15 cellular contexts compared by ENCODE assay signal in genomic region chr7:127667751-127668530, GRCh38. TPM values are rescaled to one million over a fixed set of nuclear protein-coding genes. Genes with fewer than 3 reads are reported as not detected.
DNase-seq lines count a peak whose midpoint lies in the region; ATAC-seq and TF ChIP-seq lines count a peak whose summit lies in the region.
"Had no signal": no experiment of that assay in that cellular context is flagged by ENCODE, and none has a peak within 500 bp of the region (broad histone marks: within the 10 kb centered on the region; RNA-seq: fewer than 3 reads in every experiment).

No MANE protein-coding gene starts in this region.

- peak overlapping the region; percentile 91 for H3K4ac ChIP-seq in IMR-90 (ENCODE audit: low read depth, low read length)

- H4K5ac ChIP-seq in IMR-90 (ENCODE audit: low read depth, low read length): peak overlapping the region; percentile 58; the same call in 1 of the 2 replicates

- H2BK15ac ChIP-seq in IMR-90 (ENCODE audit: low read depth, low read length): peak overlapping the region; percentile 8; the same call in 1 of the 3 replicates

- no peak for TF ChIP-seq POLR2A in IMR-90 (IDR thresholded peaks at IDR 0.05; ENCODE audit: low read depth, low read length)

- peaks cover 4% of the 10 kb centered on the region for H3K9me3 Mint-ChIP-seq in CD8-positive, alpha-beta T cell
- peaks cover 6% of the 10 kb centered on the region for H3K9me3 Mint-ChIP-seq in activated naive CD8-positive, alpha-beta T cell treated with anti-CD3 and anti-CD28 coated beads for 36 hours
- peaks cover 12% of the 10 kb centered on the region for H3K9me3 Mint-ChIP-seq in WTC11
- H3K9me3 Mint-ChIP-seq: activated naive CD4-positive, alpha-beta T cell treated with anti-CD3 and anti-CD28 coated beads, Interleukin-2, amount 10 ng/mL, durations not matched to agents 7 days and 5 days had no signal

- peaks cover 17 to 64% of the 10 kb centered on the region in 2 experiments for H3K79me1 ChIP-seq in IMR-90 (ENCODE audit: low read depth in 1 of 2, low read length in 2 of 2)

- TF ChIP-seq RAD21 in IMR-90 (IDR thresholded peaks at IDR 0.05; ENCODE audit: low read length): no peak

- POLR2A ChIA-PET in CD8-positive, alpha-beta T cell (lab: Charles Lee): no interaction called here
- POLR2A ChIA-PET in IMR-90 (lab: Charles Lee; ENCODE audit: unreplicated experiment) (no interaction called here), WTC11 (lab: Charles Lee) (no interaction called here)

- peak overlapping the region; percentile 78; the same call in 1 of the 2 replicates for H3K18ac ChIP-seq in IMR-90 (ENCODE audit: low read depth, low read length)

- peak overlapping the region; percentile 54; the same call in 1 of the 2 replicates for H3K56ac ChIP-seq in IMR-90 (ENCODE audit: extremely low read depth, insufficient read depth, low read length)

- no peak for ATAC-seq in CD8-positive, alpha-beta T cell
- ATAC-seq in IMR-90 (ENCODE audit: low read depth) (peak; percentile 44), lung (ENCODE audit: insufficient read depth, low FRiP score) (peak; percentile 27), WTC11 (no peak), HG03280 (IDR thresholded peaks at IDR 0.05; ENCODE audit: unreplicated experiment) (no peak)

- no peak for TF ChIP-seq CTCF in CD8-positive, alpha-beta T cell (IDR thresholded peaks at IDR 0.05)
- TF ChIP-seq CTCF in IMR-90 (conservative IDR thresholded peaks at IDR 0.05; ENCODE audit: low read depth, low read length): no peak
- TF ChIP-seq CTCF in lung (IDR thresholded peaks at IDR 0.05; ENCODE audit: control extremely low read depth, extremely low read depth): no peak
- TF ChIP-seq CTCF in WTC11 (IDR thresholded peaks at IDR 0.05): no peak

- no peak overlapping the region for H3K4me3 ChIP-seq in CD8-positive, alpha-beta T cell (ENCODE audit: low read depth, low read length)
- H3K4me3 ChIP-seq in IMR-90 (ENCODE audit: insufficient read depth, low read depth, low read length): no peak overlapping the region
- no peak overlapping the region for H3K4me3 ChIP-seq in lung
- H3K4me3 ChIP-seq: uterus had no signal

- dilution Hi-C loops in IMR-90 (cut with HindIII; ENCODE audit: low sequenced_read_pairs, unreplicated experiment): no loop called here

- peak overlapping the region; percentile 68 for H2BK20ac ChIP-seq in IMR-90 (ENCODE audit: low read depth, low read length)

- no peaks in the 10 kb centered on the region for H3K27me3 Mint-ChIP-seq in CD8-positive, alpha-beta T cell (ENCODE audit: low read depth)
- H3K27me3 Mint-ChIP-seq in activated naive CD8-positive, alpha-beta T cell treated with anti-CD3 and anti-CD28 coated beads for 36 hours: no peaks in the 10 kb centered on the region
- H3K27me3 Mint-ChIP-seq in WTC11 (ENCODE audit: low read depth): no peaks in the 10 kb centered on the region
- H3K27me3 Mint-ChIP-seq: activated naive CD4-positive, alpha-beta T cell treated with anti-CD3 and anti-CD28 coated beads, Interleukin-2, amount 10 ng/mL, durations not matched to agents 7 days and 5 days had no signal

- H3K4me3 Mint-ChIP-seq in CD8-positive, alpha-beta T cell: no peak overlapping the region
- no peak overlapping the region for H3K4me3 Mint-ChIP-seq in activated naive CD8-positive, alpha-beta T cell treated with anti-CD3 and anti-CD28 coated beads for 36 hours
- no peak overlapping the region for H3K4me3 Mint-ChIP-seq in WTC11
- H3K4me3 Mint-ChIP-seq: activated naive CD4-positive, alpha-beta T cell treated with anti-CD3 and anti-CD28 coated beads, Interleukin-2, amount 10 ng/mL, durations not matched to agents 7 days and 5 days had no signal

- H3K27ac Mint-ChIP-seq in CD8-positive, alpha-beta T cell: peak overlapping the region; percentile 39
- peak overlapping the region; percentile 2 for H3K27ac Mint-ChIP-seq in activated naive CD8-positive, alpha-beta T cell treated with anti-CD3 and anti-CD28 coated beads for 36 hours
- H3K27ac Mint-ChIP-seq in WTC11: no peak overlapping the region
- H3K27ac Mint-ChIP-seq: activated naive CD4-positive, alpha-beta T cell treated with anti-CD3 and anti-CD28 coated beads, Interleukin-2, amount 10 ng/mL, durations not matched to agents 7 days and 5 days had no signal

- peak overlapping the region; percentile 65; the same call in 1 of the 2 replicates for H3K4me2 ChIP-seq in IMR-90 (ENCODE audit: low read depth, low read length)
- H3K4me2 ChIP-seq: KMS-11 had no signal

- no peaks in the 10 kb centered on the region for H3K27me3 ChIP-seq in CD8-positive, alpha-beta T cell (ENCODE audit: insufficient read depth, low read length)
- H3K27me3 ChIP-seq in IMR-90 (ENCODE audit: control insufficient read depth, insufficient read depth, low read length) (no peaks in the 10 kb centered on the region), lung (ENCODE audit: control insufficient read depth, insufficient read depth) (no peaks in the 10 kb centered on the region)
- H3K27me3 ChIP-seq: uterus had no signal

- peak overlapping the region; percentile 75; the same call in 1 of the 2 replicates for H2AK5ac ChIP-seq in IMR-90 (ENCODE audit: low read depth, low read length)

- H3K4me1 Mint-ChIP-seq in CD8-positive, alpha-beta T cell (ENCODE audit: low read depth): peaks cover 54% of the 10 kb centered on the region
- peaks cover 44% of the 10 kb centered on the region for H3K4me1 Mint-ChIP-seq in activated naive CD8-positive, alpha-beta T cell treated with anti-CD3 and anti-CD28 coated beads for 36 hours
- H3K4me1 Mint-ChIP-seq in WTC11: peaks cover 54% of the 10 kb centered on the region

- H4K20me1 ChIP-seq in IMR-90 (ENCODE audit: insufficient read depth, low read length): peaks cover 51% of the 10 kb centered on the region

- H2BK120ac ChIP-seq in IMR-90 (ENCODE audit: low read depth, low read length): peak overlapping the region; percentile 86

- peak overlapping the region; percentile 6 to 93; a peak in 2 of 4 replicates for H4K8ac ChIP-seq in IMR-90 (ENCODE audit: low read depth in 2 of 2, low read length in 2 of 2)

- no peak overlapping the region for H3K27ac ChIP-seq in CD8-positive, alpha-beta T cell (ENCODE audit: low read depth, low read length)
- H3K27ac ChIP-seq in IMR-90 (ENCODE audit: insufficient read depth, low read length) (no peak overlapping the region), lung (ENCODE audit: low read depth in 1 of 2, low read length in 1 of 2) (no peak overlapping the region)
- H3K27ac ChIP-seq: KMS-11, uterus had no signal

- BruUV-seq in IMR-90 (replicated peaks; lab: Mats Ljungman, UMichigan): no TSS peak

- H2AK9ac ChIP-seq in IMR-90 (replicated peaks; ENCODE audit: low read depth, low read length, poor library complexity): peak overlapping the region; percentile 18

- peak overlapping the region; percentile 91 for H2BK5ac ChIP-seq in IMR-90 (ENCODE audit: low read depth, low read length, poor library complexity, severe bottlenecking)

- intact Hi-C loops in CD8-positive, alpha-beta T cell (cut with DNase I, micrococcal nuclease): no loop called here
- intact Hi-C loops in IMR-90 (cut with micrococcal nuclease): no loop called here

- H3K9ac ChIP-seq in IMR-90 (ENCODE audit: low read depth, low read length): no peak overlapping the region; the same call in 1 of the 2 replicates
- H3K9ac ChIP-seq: KMS-11 had no signal

- peaks cover 12% of the 10 kb centered on the region for H3K9me1 ChIP-seq in IMR-90 (ENCODE audit: insufficient read depth, low read length)

- H3K36me3 ChIP-seq in CD8-positive, alpha-beta T cell (ENCODE audit: insufficient read depth, low read length): no peaks in the 10 kb centered on the region
- H3K36me3 ChIP-seq in IMR-90 (ENCODE audit: control insufficient read depth, insufficient read depth, low read length) (peaks cover 6% of the 10 kb centered on the region), lung (ENCODE audit: control insufficient read depth in 2 of 2, insufficient read depth in 2 of 2, low read length in 2 of 2) (peaks cover 0 to 1% of the 10 kb centered on the region in 2 donors)
- H3K36me3 ChIP-seq: uterus had no signal

- in situ Hi-C loops in IMR-90 (cut with MboI; ENCODE audit: low sequenced_read_pairs): no loop called here

- H3K36me3 Mint-ChIP-seq in CD8-positive, alpha-beta T cell: peaks cover 55% of the 10 kb centered on the region
- peaks cover 58% of the 10 kb centered on the region for H3K36me3 Mint-ChIP-seq in activated naive CD8-positive, alpha-beta T cell treated with anti-CD3 and anti-CD28 coated beads for 36 hours
- H3K36me3 Mint-ChIP-seq in WTC11: peaks cover 36% of the 10 kb centered on the region

- H3K14ac ChIP-seq in IMR-90 (replicated peaks; ENCODE audit: low read depth, low read length): peak overlapping the region; percentile 68

- DNase-seq in CD8-positive, alpha-beta T cell: no peak
- DNase-seq in IMR-90 (peak; percentile 44), lung (ENCODE audit: low spot score) (no peak), WTC11 (ENCODE audit: low spot score) (no peak)
- no peak for DNase-seq in activated naive CD8-positive, alpha-beta T cell treated with anti-CD3 and anti-CD28 coated beads for 36 hours
- no peak for DNase-seq in stimulated activated CD4-positive, alpha-beta T cell treated with anti-CD3 and anti-CD28 coated beads, Interleukin-15, amount 100 ng/mL, for 24 hours
- DNase-seq: activated naive CD4-positive, alpha-beta T cell treated with anti-CD3 and anti-CD28 coated beads, Interleukin-2, amount 10 ng/mL, durations not matched to agents 7 days and 5 days; kidney; NCI-H524; posterior cingulate gyrus; uterus had no signal

- peak overlapping the region; percentile 90 for H4K91ac ChIP-seq in IMR-90 (ENCODE audit: insufficient read depth, low read depth, low read length)

- no peaks in the 10 kb centered on the region for H3K9me3 ChIP-seq in CD8-positive, alpha-beta T cell (ENCODE audit: low read length)
- H3K9me3 ChIP-seq in IMR-90 (ENCODE audit: control insufficient read depth, insufficient read depth, low read length) (no peaks in the 10 kb centered on the region), lung (ENCODE audit: control insufficient read depth in 2 of 2, insufficient read depth in 1 of 2, low read length in 1 of 2) (no peaks in the 10 kb centered on the region)
- H3K9me3 ChIP-seq: uterus had no signal

- H2AFZ ChIP-seq in IMR-90 (replicated peaks; ENCODE audit: low read length, poor library complexity): no peak overlapping the region

- H3K4me1 ChIP-seq in CD8-positive, alpha-beta T cell (ENCODE audit: insufficient read depth, low read length): no peaks in the 10 kb centered on the region
- H3K4me1 ChIP-seq in IMR-90 (ENCODE audit: control insufficient read depth, insufficient read depth, low read length) (peaks cover 16% of the 10 kb centered on the region), lung (ENCODE audit: control insufficient read depth in 2 of 2, insufficient read depth in 2 of 2, low read length in 2 of 2) (peaks cover 0 to 5% of the 10 kb centered on the region in 2 donors)
- H3K4me1 ChIP-seq: uterus had no signal

- peak overlapping the region; percentile 83 for H3K23ac ChIP-seq in IMR-90 (ENCODE audit: low read depth, low read length)

- CTCF ChIA-PET in CD8-positive, alpha-beta T cell (lab: Charles Lee): no interaction called here
- CTCF ChIA-PET in IMR-90 (lab: Yijun Ruan, JAX) (no interaction called here), WTC11 (lab: Charles Lee) (no interaction called here)

- WGBS in IMR-90 (ENCODE audit: extremely low coverage in 2 of 2, insufficient read length in 1 of 2), 2 experiments: no CpG with 5 or more reads among the region's 3 CpGs
- 37 to 66% methylated on average over 3 of the region's 3 CpGs for WGBS in lung, 2 donors

RNA-seq across cellular contexts. Expression of gene SND1, which starts 15.9 kb away (rescaled TPM):
- 100 to 1,000 TPM in 1 of 2 experiments, 10 to 100 TPM in 1; 87.7 to 101 TPM for total RNA-seq in CD8-positive, alpha-beta T cell
- total RNA-seq in IMR-90 (2012; rRNA removed) (246 and 294 TPM in 2 replicates), lung (100 to 1,000 TPM; 142 to 210 TPM), WTC11 (2021) (237 to 261 TPM (median 240 TPM) in 3 replicates)
- polyA plus RNA-seq in IMR-90 (2012; rRNA removed) (154 TPM in 2 replicates), lung (100 to 1,000 TPM in 1 of 2 donors, 10 to 100 TPM in 1; 94.5 to 132 TPM)
- 162 and 171 TPM in 2 replicates for polyA plus RNA-seq in IMR-90 (2012; cell fraction: cytosol; rRNA removed)
- polyA plus RNA-seq in IMR-90 (2012; cell fraction: nucleus; rRNA removed; ENCODE audit: low replicate concordance): 107 and 113 TPM in 2 replicates
- 100 to 1,000 TPM; 192 to 201 TPM for total RNA-seq in activated naive CD8-positive, alpha-beta T cell treated with anti-CD3 and anti-CD28 coated beads for 36 hours

RNA-seq across cellular contexts. Expression of gene PAX4, which starts 50.0 kb away (rescaled TPM):
- not detected for total RNA-seq in CD8-positive, alpha-beta T cell
- total RNA-seq in IMR-90 (2012; rRNA removed) (not detected in 2 replicates), lung (not detected), WTC11 (2021) (not detected in 3 replicates)
- polyA plus RNA-seq in IMR-90 (2012; rRNA removed) (not detected in 2 replicates), lung (not detected)
- polyA plus RNA-seq in IMR-90 (2012; cell fraction: cytosol; rRNA removed): not detected in 2 replicates
- not detected in 2 replicates for polyA plus RNA-seq in IMR-90 (2012; cell fraction: nucleus; rRNA removed; ENCODE audit: low replicate concordance)
- total RNA-seq in activated naive CD8-positive, alpha-beta T cell treated with anti-CD3 and anti-CD28 coated beads for 36 hours: not detected
- total RNA-seq: Daoy, epithelial cell of proximal tubule, kidney, uterus had no signal

Comparison
In these comparisons a context has a peak if more than half of its experiments do, and no peak if none do; other contexts are left out.
1. ATAC-seq: peak in IMR-90 (single experiment) and lung (single experiment); none in CD8-positive, alpha-beta T cell (single experiment), WTC11 (single experiment) and HG03280 (single experiment).